ENCODE assay signal across 15 cellular contexts in genomic region chr5:56322592-56322991, GRCh38.
DNase-seq lines count a peak whose midpoint lies in the region; ATAC-seq and TF ChIP-seq lines count a peak whose summit lies in the region.
"Had no signal": no experiment of that assay in that cellular context is flagged by ENCODE, and none has a peak within 500 bp of the region (broad histone marks: within the 10 kb centered on the region; RNA-seq: fewer than 3 reads in every experiment).

No MANE protein-coding gene starts in this region.

- intact Hi-C loops in right lobe of liver (cut with DNase I): no loop called here

- no peak for ATAC-seq in stimulated activated effector memory CD8-positive, alpha-beta T cell treated with anti-CD3 and anti-CD28 coated beads, Interleukin-12 subunit alpha, Interleukin-12 subunit beta, amount 100 ng/mL, for 72 hours
- no peak for ATAC-seq in right lobe of liver
- ATAC-seq: A549, GM12878 had no signal

- no peaks in the 10 kb centered on the region for H3K9me3 ChIP-seq in Peyer's patch
- no peaks in the 10 kb centered on the region for H3K9me3 ChIP-seq in right lobe of liver
- H3K9me3 ChIP-seq: A549, HAP-1 had no signal

- WGBS in right lobe of liver (ENCODE audit: insufficient coverage, low coverage, low lambda C conversion rate, missing lambda C conversion rate): 87% methylated on average over 6 of the region's 10 CpGs

- no peak for DNase-seq in activated naive CD8-positive, alpha-beta T cell treated with anti-CD3 and anti-CD28 coated beads for 36 hours
- no peak for DNase-seq in stimulated activated effector memory CD8-positive, alpha-beta T cell treated with anti-CD3 and anti-CD28 coated beads, Interleukin-12 subunit alpha, Interleukin-12 subunit beta, amount 100 ng/mL, for 72 hours (ENCODE audit: low spot score in 2 of 2)
- DNase-seq in Peyer's patch (no peak), right lobe of liver (no peak)
- DNase-seq in activated CD8-positive, alpha-beta memory T cell treated with anti-CD3 and anti-CD28 coated beads for 24 hours: no peak
- DNase-seq: AML-193; CD4-positive, alpha-beta memory T cell; DMS79 treated with DMSO at 0.1 percent for 48 hours had no signal

- H3K27me3 Mint-ChIP-seq in activated naive CD8-positive, alpha-beta T cell: no peaks in the 10 kb centered on the region
- no peaks in the 10 kb centered on the region for H3K27me3 Mint-ChIP-seq in activated naive CD8-positive, alpha-beta T cell treated with anti-CD3 and anti-CD28 coated beads for 36 hours
- H3K27me3 Mint-ChIP-seq in nephron (ENCODE audit: low read depth): peaks cover 4% of the 10 kb centered on the region
- H3K27me3 Mint-ChIP-seq: CD4-positive, alpha-beta memory T cell had no signal

- no peak overlapping the region for H3K4me3 ChIP-seq in Peyer's patch
- no peak overlapping the region for H3K4me3 ChIP-seq in right lobe of liver
- H3K4me3 ChIP-seq: A549, GM12878, HAP-1 had no signal

- no peaks in the 10 kb centered on the region for H3K9me3 Mint-ChIP-seq in activated naive CD8-positive, alpha-beta T cell (ENCODE audit: low read depth)
- H3K9me3 Mint-ChIP-seq in activated naive CD8-positive, alpha-beta T cell treated with anti-CD3 and anti-CD28 coated beads for 36 hours: peaks cover 2% of the 10 kb centered on the region
- no peaks in the 10 kb centered on the region for H3K9me3 Mint-ChIP-seq in nephron
- no peaks in the 10 kb centered on the region for H3K9me3 Mint-ChIP-seq in stimulated activated effector memory CD8-positive, alpha-beta T cell treated with anti-CD3 and anti-CD28 coated beads, Interleukin-12 subunit alpha, Interleukin-12 subunit beta, amount 100 ng/mL, for 72 hours
- H3K9me3 Mint-ChIP-seq: CD4-positive, alpha-beta memory T cell had no signal

- H3K36me3 ChIP-seq in Peyer's patch (no peaks in the 10 kb centered on the region), right lobe of liver (no peaks in the 10 kb centered on the region)
- H3K36me3 ChIP-seq: HAP-1 had no signal

- TF ChIP-seq POLR2A in Peyer's patch (IDR thresholded peaks at IDR 0.05): no peak
- TF ChIP-seq POLR2A in right lobe of liver (IDR thresholded peaks at IDR 0.05): no peak

- H3K36me3 Mint-ChIP-seq in activated naive CD8-positive, alpha-beta T cell: no peaks in the 10 kb centered on the region
- peaks cover 5% of the 10 kb centered on the region for H3K36me3 Mint-ChIP-seq in activated naive CD8-positive, alpha-beta T cell treated with anti-CD3 and anti-CD28 coated beads for 36 hours
- H3K36me3 Mint-ChIP-seq in nephron (ENCODE audit: low read depth): no peaks in the 10 kb centered on the region
- no peaks in the 10 kb centered on the region for H3K36me3 Mint-ChIP-seq in stimulated activated effector memory CD8-positive, alpha-beta T cell treated with anti-CD3 and anti-CD28 coated beads, Interleukin-12 subunit alpha, Interleukin-12 subunit beta, amount 100 ng/mL, for 72 hours
- H3K36me3 Mint-ChIP-seq: CD4-positive, alpha-beta memory T cell had no signal

- no peak overlapping the region for H3K27ac ChIP-seq in Peyer's patch
- H3K27ac ChIP-seq in right lobe of liver: no peak overlapping the region
- H3K27ac ChIP-seq: 22Rv1, C4-2B had no signal

- no peaks in the 10 kb centered on the region for H3K27me3 ChIP-seq in Peyer's patch
- H3K27me3 ChIP-seq in right lobe of liver: no peaks in the 10 kb centered on the region

- peak overlapping the region; percentile 46 for H3K27ac Mint-ChIP-seq in activated naive CD8-positive, alpha-beta T cell
- no peak overlapping the region for H3K27ac Mint-ChIP-seq in activated naive CD8-positive, alpha-beta T cell treated with anti-CD3 and anti-CD28 coated beads for 36 hours
- peak overlapping the region; percentile 16 to 90 (median 67) for H3K27ac Mint-ChIP-seq in nephron
- peak overlapping the region; percentile 2 for H3K27ac Mint-ChIP-seq in stimulated activated effector memory CD8-positive, alpha-beta T cell treated with anti-CD3 and anti-CD28 coated beads, Interleukin-12 subunit alpha, Interleukin-12 subunit beta, amount 100 ng/mL, for 72 hours

- H3K4me3 Mint-ChIP-seq in activated naive CD8-positive, alpha-beta T cell: no peak overlapping the region
- H3K4me3 Mint-ChIP-seq in activated naive CD8-positive, alpha-beta T cell treated with anti-CD3 and anti-CD28 coated beads for 36 hours: no peak overlapping the region
- no peak overlapping the region for H3K4me3 Mint-ChIP-seq in nephron
- H3K4me3 Mint-ChIP-seq in stimulated activated effector memory CD8-positive, alpha-beta T cell treated with anti-CD3 and anti-CD28 coated beads, Interleukin-12 subunit alpha, Interleukin-12 subunit beta, amount 100 ng/mL, for 72 hours: no peak overlapping the region

- H3K4me1 ChIP-seq in Peyer's patch (no peaks in the 10 kb centered on the region), right lobe of liver (no peaks in the 10 kb centered on the region)
- H3K4me1 ChIP-seq: HAP-1 had no signal

- H3K4me1 Mint-ChIP-seq in activated naive CD8-positive, alpha-beta T cell (ENCODE audit: low read depth): peaks cover 57% of the 10 kb centered on the region
- H3K4me1 Mint-ChIP-seq in activated naive CD8-positive, alpha-beta T cell treated with anti-CD3 and anti-CD28 coated beads for 36 hours: peaks cover 41% of the 10 kb centered on the region
- peaks cover 43% of the 10 kb centered on the region for H3K4me1 Mint-ChIP-seq in nephron
- H3K4me1 Mint-ChIP-seq in stimulated activated effector memory CD8-positive, alpha-beta T cell treated with anti-CD3 and anti-CD28 coated beads, Interleukin-12 subunit alpha, Interleukin-12 subunit beta, amount 100 ng/mL, for 72 hours: peaks cover 32% of the 10 kb centered on the region

- TF ChIP-seq CTCF in nephron (IDR thresholded peaks at IDR 0.05; ENCODE audit: unreplicated experiment in 3 of 3): no peak
- TF ChIP-seq CTCF in Peyer's patch (IDR thresholded peaks at IDR 0.05): no peak
- TF ChIP-seq CTCF in right lobe of liver (IDR thresholded peaks at IDR 0.05): no peak
